ENCODE assay signal across 13 cellular contexts in the genomic region with DNA sequence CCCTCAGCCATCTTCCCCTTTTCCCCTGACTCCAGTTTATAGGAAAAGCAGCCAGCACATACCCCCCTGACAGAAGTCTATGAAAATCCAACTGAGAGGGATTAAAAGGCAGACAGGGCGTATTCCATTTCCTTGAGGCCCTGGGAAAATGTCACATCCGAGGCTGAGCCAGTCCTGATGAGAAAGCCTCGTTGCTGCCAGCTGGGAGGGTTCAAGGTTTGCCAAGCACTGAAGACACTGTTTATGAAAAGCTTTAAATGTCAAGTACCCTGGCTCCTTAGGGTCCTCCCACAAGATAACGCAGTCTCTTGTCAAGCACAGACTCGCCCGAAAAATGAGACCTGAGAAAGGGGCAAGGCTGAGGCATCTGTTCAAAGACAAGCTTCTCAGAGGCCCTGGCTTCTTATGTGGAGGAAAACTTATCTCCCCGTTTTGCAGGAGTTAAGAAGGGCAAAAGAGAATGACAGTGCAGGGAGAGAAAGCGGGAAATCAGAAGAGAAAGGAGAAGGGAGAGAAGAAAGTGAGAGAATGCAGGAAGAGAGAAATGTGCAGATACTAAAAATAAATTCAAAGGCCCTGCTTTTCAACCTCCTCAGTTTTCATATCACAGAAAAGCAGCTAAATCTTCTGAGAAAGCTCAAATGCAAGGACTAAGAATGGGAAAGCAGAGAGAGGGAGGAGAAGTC. TPM values are rescaled to one million over a fixed set of nuclear protein-coding genes. Genes with fewer than 3 reads are reported as not detected.
DNase-seq lines count a peak whose midpoint lies in the region; ATAC-seq and TF ChIP-seq lines count a peak whose summit lies in the region.
"Had no signal": no experiment of that assay in that cellular context is flagged by ENCODE, and none has a peak within 500 bp of the region (broad histone marks: within the 10 kb centered on the region; RNA-seq: fewer than 3 reads in every experiment).

No MANE protein-coding gene starts in this region.

- POLR2A ChIA-PET in activated CD8-positive, alpha-beta T cell treated with anti-CD3 and anti-CD28 coated beads, Interleukin-2, amount 10 ng/mL, durations not matched to agents 7 days and 5 days (lab: Charles Lee): no interaction called here

- H3K4me1 Mint-ChIP-seq in activated CD8-positive, alpha-beta T cell treated with anti-CD3 and anti-CD28 coated beads, Interleukin-2, amount 10 ng/mL, durations not matched to agents 7 days and 5 days (ENCODE audit: low read depth): no peaks in the 10 kb centered on the region

- peaks cover 7% of the 10 kb centered on the region for H3K27me3 Mint-ChIP-seq in activated CD8-positive, alpha-beta T cell treated with anti-CD3 and anti-CD28 coated beads, Interleukin-2, amount 10 ng/mL, durations not matched to agents 7 days and 5 days (ENCODE audit: low read depth)

- H3K36me3 ChIP-seq in ascending aorta: no peaks in the 10 kb centered on the region
- H3K36me3 ChIP-seq: BE2C had no signal

- H3K9me3 ChIP-seq in ascending aorta: no peaks in the 10 kb centered on the region
- H3K9me3 ChIP-seq: BE2C had no signal

- ATAC-seq in activated CD8-positive, alpha-beta T cell treated with anti-CD3 and anti-CD28 coated beads, Interleukin-2, amount 10 ng/mL, durations not matched to agents 7 days and 5 days: no peak
- ATAC-seq in GM21737 (IDR thresholded peaks at IDR 0.05; ENCODE audit: unreplicated experiment): no peak

- H3K9me3 Mint-ChIP-seq in activated CD8-positive, alpha-beta T cell treated with anti-CD3 and anti-CD28 coated beads, Interleukin-2, amount 10 ng/mL, durations not matched to agents 7 days and 5 days (ENCODE audit: insufficient read depth): no peaks in the 10 kb centered on the region

- CTCF ChIA-PET in activated CD8-positive, alpha-beta T cell treated with anti-CD3 and anti-CD28 coated beads, Interleukin-2, amount 10 ng/mL, durations not matched to agents 7 days and 5 days (lab: Charles Lee): no interaction called here

- intact Hi-C loops in ascending aorta (cut with DNase I) (no loop called here), cardiac septum (cut with DNase I) (no loop called here)

- in situ Hi-C loops in GM13976 (cut with MboI; ENCODE audit: low sequenced_read_pairs, unreplicated experiment): no loop called here

- TF ChIP-seq CTCF in ascending aorta (IDR thresholded peaks at IDR 0.05): no peak
- TF ChIP-seq CTCF in retinal pigment epithelial cell (conservative IDR thresholded peaks at IDR 0.05; ENCODE audit: low read depth, low read length): no peak
- no peak for TF ChIP-seq CTCF in GM13976 (IDR thresholded peaks at IDR 0.05; ENCODE audit: borderline replicate concordance, control extremely low read depth, extremely low read depth, insufficient read depth, missing control alignments)

- H3K4me1 ChIP-seq in ascending aorta: peaks cover 6 to 14% of the 10 kb centered on the region in 2 donors
- H3K4me1 ChIP-seq: BE2C had no signal

- H3K36me3 Mint-ChIP-seq in activated CD8-positive, alpha-beta T cell treated with anti-CD3 and anti-CD28 coated beads, Interleukin-2, amount 10 ng/mL, durations not matched to agents 7 days and 5 days (ENCODE audit: low read depth): no peaks in the 10 kb centered on the region

- DNase-seq in DMS79 (lab: John Stamatoyannopoulos, UW) (peak; percentile 70), ascending aorta (ENCODE audit: low spot score in 2 of 2) (peak in 1 of 2 donors; percentile 65), cardiac septum (ENCODE audit: low spot score) (peak; percentile 58), retinal pigment epithelial cell (ENCODE audit: low read depth) (peak; percentile 43), HK-2 (ENCODE audit: unreplicated experiment) (no peak), GM13976 (ENCODE audit: low spot score) (no peak)
- no peak for DNase-seq in activated CD8-positive, alpha-beta T cell treated with anti-CD3 and anti-CD28 coated beads, Interleukin-2, amount 10 ng/mL, durations not matched to agents 7 days and 5 days
- DNase-seq: activated T-cell treated with anti-CD3 and anti-CD28 coated beads, Interleukin-2, amount 50 U/mL, for 1 hour; BE2C; GDM1; NCI-H2029 had no signal

- H3K4me3 Mint-ChIP-seq in activated CD8-positive, alpha-beta T cell treated with anti-CD3 and anti-CD28 coated beads, Interleukin-2, amount 10 ng/mL, durations not matched to agents 7 days and 5 days: no peak overlapping the region

- no peak overlapping the region for H3K27ac Mint-ChIP-seq in activated CD8-positive, alpha-beta T cell treated with anti-CD3 and anti-CD28 coated beads, Interleukin-2, amount 10 ng/mL, durations not matched to agents 7 days and 5 days

- H3K27ac ChIP-seq in ascending aorta: peak overlapping the region; percentile 73 to 76

- no peaks in the 10 kb centered on the region for H3K27me3 ChIP-seq in ascending aorta
- H3K27me3 ChIP-seq: BE2C had no signal

- peak overlapping the region in 1 of 2 donors; percentile 1 for H3K4me3 ChIP-seq in ascending aorta
- H3K4me3 ChIP-seq in retinal pigment epithelial cell (ENCODE audit: low read length): no peak overlapping the region
- H3K4me3 ChIP-seq: skin epidermis had no signal

RNA-seq across cellular contexts. Expression of gene SCD5, which starts 44.7 kb away (rescaled TPM):
- total RNA-seq in ascending aorta (28.0 TPM), cardiac septum (2.1 TPM)
- total RNA-seq in activated CD8-positive, alpha-beta T cell treated with anti-CD3 and anti-CD28 coated beads, Interleukin-2, amount 10 ng/mL, durations not matched to agents 7 days and 5 days: 1 to 10 TPM; 2.9 to 3.1 TPM

Comparison
In these comparisons a context has a peak if more than half of its experiments do, and no peak if none do; other contexts are left out.
1. DNase-seq: peak in DMS79 (single experiment), cardiac septum (single experiment) and retinal pigment epithelial cell (single experiment); none in activated CD8-positive, alpha-beta T cell treated with anti-CD3 and anti-CD28 coated beads, Interleukin-2, amount 10 ng/mL, durations not matched to agents 7 days and 5 days (single experiment), HK-2 (single experiment) and GM13976 (single experiment).